In genomic region chr16:46688101-46688656, GRCh38 we compare ENCODE assay signal across 8 cellular contexts. TPM values are rescaled to one million over a fixed set of nuclear protein-coding genes. Genes with fewer than 3 reads are reported as not detected.
DNase-seq lines count a peak whose midpoint lies in the region; ATAC-seq, FAIRE-seq and TF ChIP-seq lines count a peak whose summit lies in the region.

No MANE protein-coding gene starts in this region.

- H3F3A ChIP-seq in DOHH2 (ENCODE audit: control insufficient read depth, insufficient read depth), result peaks cover 14% of the 10 kb centered on the region

- H3K36me3 ChIP-seq in DOHH2 (ENCODE audit: control insufficient read depth, low read length) (peaks cover 41% of the 10 kb centered on the region), OCI-LY3 (replicated peaks; ENCODE audit: low read depth, low read length) (peaks cover 16% of the 10 kb centered on the region), pancreas (no peaks in the 10 kb centered on the region)

- peak; percentile 47 for DNase-seq in fibroblast of villous mesenchyme (ENCODE audit: low read depth)
- peak in 1 of 6 donors; percentile 45 for DNase-seq in pancreas
- no peak for DNase-seq in NCI-H1417 (lab: John Stamatoyannopoulos, UW)
- DNase-seq in NCI-H524 treated with DMSO at 0.1 percent for 48 hours (lab: John Stamatoyannopoulos, UW), result no peak
- no peak for DNase-seq in HT-29 (ENCODE audit: low spot score)

- intact Hi-C loops in pancreas (cut with DNase I), result no loop called here

- peak overlapping the region; percentile 95 for H3K4me3 ChIP-seq in DOHH2 (ENCODE audit: low read length)
- peak overlapping the region; percentile 83 for H3K4me3 ChIP-seq in OCI-LY3 (ENCODE audit: low read length)
- H3K4me3 ChIP-seq in fibroblast of villous mesenchyme (ENCODE audit: low read depth, low read length), result peak overlapping the region; percentile 93
- H3K4me3 ChIP-seq in pancreas, result peak overlapping the region; percentile 63 to 88 (median 74)

- H3K27ac ChIP-seq in DOHH2 (ENCODE audit: low read depth, low read length), result peak overlapping the region; percentile 87
- peak overlapping the region; percentile 45 for H3K27ac ChIP-seq in OCI-LY3 (ENCODE audit: low read length)
- H3K27ac ChIP-seq in pancreas, result peak overlapping the region; percentile 86 to 87 (median 86)

- no peak for FAIRE-seq in pancreas (lab: Jason Lieb, UNC)

- H2AFZ ChIP-seq in OCI-LY3 (ENCODE audit: low read depth, low read length), result peak overlapping the region; percentile 73; the same call in 1 of the 2 replicates

- H3K4me1 ChIP-seq in DOHH2 (ENCODE audit: control insufficient read depth, low read length) (peaks cover 43% of the 10 kb centered on the region), OCI-LY3 (ENCODE audit: low read length) (peaks cover 31% of the 10 kb centered on the region), pancreas (peaks cover 5 to 31% (median 23%) of the 10 kb centered on the region in 3 donors)

- 1% methylated on average over 15 of the region's 15 CpGs for whole genome bisulfite sequencing in pancreas, 2 donors

- TF ChIP-seq CTCF in DOHH2 (IDR thresholded peaks at IDR 0.05; ENCODE audit: low read depth, low read length, poor library complexity, severe bottlenecking) (no peak), OCI-LY3 (IDR thresholded peaks at IDR 0.05; ENCODE audit: low read depth, low read length) (peak; percentile 17; the same call in 1 of the 2 replicates), fibroblast of villous mesenchyme (IDR thresholded peaks at IDR 0.05; ENCODE audit: insufficient read depth, low read depth, low read length) (peak; percentile 35), pancreas (IDR thresholded peaks at IDR 0.05) (no peak)

- H3K27me3 ChIP-seq in DOHH2 (ENCODE audit: control insufficient read depth, low read length) (no peaks in the 10 kb centered on the region), OCI-LY3 (ENCODE audit: low read depth, low read length) (no peaks in the 10 kb centered on the region), pancreas (no peaks in the 10 kb centered on the region)

- H3K79me2 ChIP-seq in DOHH2 (ENCODE audit: control insufficient read depth, low read length) (peaks cover 95% of the 10 kb centered on the region), OCI-LY3 (ENCODE audit: low read length) (peaks cover 88% of the 10 kb centered on the region)

- no peaks in the 10 kb centered on the region for H3K9me2 ChIP-seq in DOHH2 (replicated peaks; ENCODE audit: control insufficient read depth, low read length)

- peaks cover 56% of the 10 kb centered on the region for H4K20me1 ChIP-seq in DOHH2 (ENCODE audit: control insufficient read depth, insufficient read depth, low read depth, low read length)
- H4K20me1 ChIP-seq in OCI-LY3 (ENCODE audit: insufficient read depth, low read length), result peaks cover 50% of the 10 kb centered on the region

- peak overlapping the region; percentile 65 for H3K9ac ChIP-seq in OCI-LY3 (ENCODE audit: low read length)

- H3K4me2 ChIP-seq in DOHH2 (ENCODE audit: low read length) (peak overlapping the region; percentile 83), OCI-LY3 (ENCODE audit: low read length) (peak overlapping the region; percentile 66)

- ATAC-seq in pancreas (peak in 3 of 4 donors; percentile 1 to 8 (median 7)), GM21717 (IDR thresholded peaks at IDR 0.05; ENCODE audit: unreplicated experiment) (no peak)

- H3K9me3 ChIP-seq in DOHH2 (ENCODE audit: control insufficient read depth, insufficient read depth, low read length) (no peaks in the 10 kb centered on the region), OCI-LY3 (ENCODE audit: insufficient read depth, low read length) (no peaks in the 10 kb centered on the region), pancreas (no peaks in the 10 kb centered on the region)

RNA-seq across cellular contexts. Expression of gene VPS35, which starts 0.8 kb away (rescaled TPM):
- total RNA-seq in fibroblast of villous mesenchyme (122 and 193 TPM in 2 replicates), pancreas (10 to 100 TPM; 19.3 to 49.9 (median 33.1) TPM)
- 10 to 100 TPM in 1 of 2 donors, 1 to 10 TPM in 1; 6.6 to 15.2 TPM for polyA plus RNA-seq in pancreas
- 34.8 and 43.8 TPM in 2 replicates for total RNA-seq in HT-29 (2014; rRNA removed; shearing (Covaris generic))

RNA-seq across cellular contexts. Expression of gene ORC6, which starts 1.3 kb away (rescaled TPM):
- total RNA-seq in fibroblast of villous mesenchyme (9.3 and 9.9 TPM in 2 replicates), pancreas (1 to 10 TPM in 1 of 6 donors, under 1 TPM in 5; 0.09 to 1.2 (median 0.53) TPM)
- under 1 TPM; 0.52 to 0.72 TPM for polyA plus RNA-seq in pancreas
- 20.6 and 25.0 TPM in 2 replicates for total RNA-seq in HT-29 (2014; rRNA removed; shearing (Covaris generic))

RNA-seq across cellular contexts. Expression of gene MYLK3, which starts 60.0 kb away (rescaled TPM):
- total RNA-seq in fibroblast of villous mesenchyme (under 0.01 and 0.64 TPM in 2 replicates), pancreas (under 1 TPM; 0.12 to 0.37 (median 0.24) TPM)
- under 1 TPM; 0.11 to 0.14 TPM for polyA plus RNA-seq in pancreas
- total RNA-seq in HT-29 (2014; rRNA removed; shearing (Covaris generic)), result 0.21 and 0.53 TPM in 2 replicates

Comparison
In these comparisons a context has a peak if more than half of its experiments do, and no peak if none do; other contexts are left out.
1. CTCF ChIP-seq: peak in OCI-LY3 (single experiment) and fibroblast of villous mesenchyme (single experiment); none in DOHH2 (single experiment) and pancreas (0 of 4).
2. Peak in every context shown above with its lines, with median percentiles within 50 percentile points of each other: H3K27ac ChIP-seq and H3K4me3 ChIP-seq.